8 cellular contexts compared by ENCODE assay signal in genomic region chr17:46579083-46580075, GRCh38. TPM values are rescaled to one million over a fixed set of nuclear protein-coding genes. Genes with fewer than 3 reads are reported as not detected.
DNase-seq lines count a peak whose midpoint lies in the region; ATAC-seq and TF ChIP-seq lines count a peak whose summit lies in the region.
"Not testable (repeated sequence)": the region's sequence is repeated elsewhere in the genome, so short reads cannot be mapped to it uniquely, and the experiment has no call there.

TSS of gene ARL17A (minus strand) at chr17:46579691. CDS start at chr17:46576322, 3,369 bp downstream.

- CTCF ChIA-PET in CD4-positive, alpha-beta T cell (lab: Charles Lee) = not testable (repeated sequence)

- not testable (repeated sequence) for H3K79me2 ChIP-seq in neural cell (replicated peaks; ENCODE audit: insufficient read depth, low read length)

- H3K27me3 ChIP-seq in CD4-positive, alpha-beta T cell (ENCODE audit: control insufficient read depth, insufficient read depth, low read length); esophagus squamous epithelium; neural cell (ENCODE audit: insufficient read depth, low read depth, low read length): not testable (repeated sequence)

- not testable (repeated sequence) for H2AFZ ChIP-seq in neural cell (ENCODE audit: low read depth, low read length)

- H3K27ac ChIP-seq in CD4-positive, alpha-beta T cell (ENCODE audit: low read depth, low read length); neural cell (ENCODE audit: low read length): not testable (repeated sequence)
- H3K27ac ChIP-seq in esophagus squamous epithelium = peak within 1 kb of the TSS; percentile 59 to 74 (median 68)

- H3K9me2 ChIP-seq in neural cell (ENCODE audit: insufficient read depth, low read length) = not testable (repeated sequence)

- not testable (repeated sequence) for H3F3A ChIP-seq in neural cell (ENCODE audit: insufficient read depth, low read length, poor library complexity, severe bottlenecking)

- not testable (repeated sequence) for H3K9me3 Mint-ChIP-seq in CD4-positive, alpha-beta T cell; activated T-helper 17 cell treated with anti-CD3 and anti-CD28 coated beads, Interleukin-2, amount 50 U/mL, for 72 hours

- TF ChIP-seq CTCF in CD4-positive, alpha-beta T cell (IDR thresholded peaks at IDR 0.05); esophagus squamous epithelium (IDR thresholded peaks at IDR 0.05); neural cell (IDR thresholded peaks at IDR 0.05; ENCODE audit: poor library complexity, severe bottlenecking): not testable (repeated sequence)

- H3K36me3 Mint-ChIP-seq in CD4-positive, alpha-beta T cell (ENCODE audit: low read depth); activated T-helper 17 cell treated with anti-CD3 and anti-CD28 coated beads, Interleukin-2, amount 50 U/mL, for 72 hours (ENCODE audit: low read depth): not testable (repeated sequence)

- H3K4me2 ChIP-seq in neural cell (ENCODE audit: low read length) = not testable (repeated sequence)

- not testable (repeated sequence) for H4K20me1 ChIP-seq in neural cell (ENCODE audit: insufficient read depth)

- TF ChIP-seq EP300 in neural cell (conservative IDR thresholded peaks at IDR 0.05; ENCODE audit: poor library complexity, severe bottlenecking) = not testable (repeated sequence)

- TF ChIP-seq POLR2A in esophagus squamous epithelium (IDR thresholded peaks at IDR 0.05) = not testable (repeated sequence)

- no CpG with 5 or more reads among the region's 65 CpGs for WGBS in esophagus squamous epithelium, 2 donors

- peak; percentile 95 for ATAC-seq in CD4-positive, alpha-beta T cell (ENCODE audit: poor library complexity)
- ATAC-seq in GM21360 (IDR thresholded peaks at IDR 0.05; ENCODE audit: unreplicated experiment) = peak; percentile 91
- ATAC-seq in HG03103 (IDR thresholded peaks at IDR 0.05; ENCODE audit: low read depth, unreplicated experiment) = peak; percentile 96
- peak; percentile 92 for ATAC-seq in activated T-helper 17 cell treated with anti-CD3 and anti-CD28 coated beads, Interleukin-2, amount 50 U/mL, for 72 hours (replicated peaks)

- DNase-seq in CD4-positive, alpha-beta T cell = peak; percentile 41 to 92 (median 64)
- DNase-seq in esophagus squamous epithelium (lab: John Stamatoyannopoulos, UW) = not testable (repeated sequence)
- peak; percentile 39 for DNase-seq in stimulated activated CD8-positive, alpha-beta memory T cell treated with anti-CD3 and anti-CD28 coated beads, Interleukin-12 subunit alpha, Interleukin-12 subunit beta, amount 100 ng/mL, for 24 hours (ENCODE audit: extremely low read depth)

- H3K4me3 ChIP-seq in esophagus squamous epithelium (peak within 1 kb of the TSS in 3 of 4 donors; percentile 19 to 54 (median 31)), neural cell (ENCODE audit: low read length) (peak within 1 kb of the TSS; percentile 41)

- POLR2A ChIA-PET in CD4-positive, alpha-beta T cell (lab: Charles Lee) = not testable (repeated sequence)

- H3K27ac Mint-ChIP-seq in CD4-positive, alpha-beta T cell; activated T-helper 17 cell treated with anti-CD3 and anti-CD28 coated beads, Interleukin-2, amount 50 U/mL, for 72 hours: not testable (repeated sequence)

- not testable (repeated sequence) for H3K4me1 Mint-ChIP-seq in CD4-positive, alpha-beta T cell (ENCODE audit: low read depth); activated T-helper 17 cell treated with anti-CD3 and anti-CD28 coated beads, Interleukin-2, amount 50 U/mL, for 72 hours

- TF ChIP-seq RAD21 in neural cell (conservative IDR thresholded peaks at IDR 0.05) = not testable (repeated sequence)

- not testable (repeated sequence) for H3K27me3 Mint-ChIP-seq in CD4-positive, alpha-beta T cell; activated T-helper 17 cell treated with anti-CD3 and anti-CD28 coated beads, Interleukin-2, amount 50 U/mL, for 72 hours

- not testable (repeated sequence) for H3K9ac ChIP-seq in neural cell (ENCODE audit: low read length)

- not testable (repeated sequence) for H3K36me3 ChIP-seq in esophagus squamous epithelium; neural cell (ENCODE audit: insufficient read depth, low read length)

- peak within 1 kb of the TSS; percentile 30 for H3K4me3 Mint-ChIP-seq in CD4-positive, alpha-beta T cell
- not testable (repeated sequence) for H3K4me3 Mint-ChIP-seq in activated T-helper 17 cell treated with anti-CD3 and anti-CD28 coated beads, Interleukin-2, amount 50 U/mL, for 72 hours

- intact Hi-C loops in CD4-positive, alpha-beta T cell (cut with DNase I, micrococcal nuclease); T-helper 1 cell treated with Interleukin-12 subunit alpha and Interleukin-12 subunit beta and Interleukin-4 antibody, amounts not matched to agents 30 ng/mL and 1 ng/mL, for 36 hours (cut with micrococcal nuclease); esophagus squamous epithelium (cut with DNase I): not testable (repeated sequence)

- not testable (repeated sequence) for H3K9me3 ChIP-seq in CD4-positive, alpha-beta T cell (ENCODE audit: control insufficient read depth, low read length); esophagus squamous epithelium; neural cell (ENCODE audit: low read length)

- not testable (repeated sequence) for H3K4me1 ChIP-seq in esophagus squamous epithelium

RNA-seq across cellular contexts. Expression of gene ARL17A, which starts in this region (rescaled TPM):
- total RNA-seq in CD4-positive, alpha-beta T cell = 10 to 100 TPM; 16.5 to 20.0 TPM
- 24.0 and 29.9 TPM in 2 replicates for total RNA-seq in T-helper 1 cell treated with Interleukin-12 subunit alpha and Interleukin-12 subunit beta and Interleukin-4 antibody, amounts not matched to agents 30 ng/mL and 1 ng/mL, for 36 hours
- 10 to 100 TPM; 18.1 to 38.6 TPM for total RNA-seq in activated T-helper 17 cell treated with anti-CD3 and anti-CD28 coated beads, Interleukin-2, amount 50 U/mL, for 72 hours
- 10 to 100 TPM in 1 of 4 donors, 1 to 10 TPM in 3; 2.0 to 12.4 (median 6.8) TPM for total RNA-seq in esophagus squamous epithelium
- polyA plus RNA-seq in neural cell = 6.0 and 14.3 TPM in 2 replicates
- 13.4 and 19.4 TPM in 2 replicates for polyA minus RNA-seq in neural cell
